ENCODE assay signal across 16 cellular contexts in genomic region chr16:86365513-86366040, GRCh38.
A peak's percentile ranks its signal among the peaks of the same experiment; 100 is the strongest.
DNase-seq lines count a peak whose midpoint lies in the region; ATAC-seq and TF ChIP-seq lines count a peak whose summit lies in the region.
"Had no signal": no experiment of that assay in that cellular context is flagged by ENCODE, and none has a peak within 500 bp of the region (broad histone marks: within the 10 kb centered on the region; RNA-seq: fewer than 3 reads in every experiment).

No MANE protein-coding gene starts in this region.

- H3K9ac ChIP-seq in muscle layer of colon (ENCODE audit: low read length) = peak overlapping the region; percentile 47

- TF ChIP-seq POLR2A in esophagus squamous epithelium (IDR thresholded peaks at IDR 0.05) = no peak
- TF ChIP-seq POLR2A in upper lobe of left lung (IDR thresholded peaks at IDR 0.05) = no peak

- H3K27ac ChIP-seq in esophagus squamous epithelium (peak overlapping the region; percentile 31 to 87 (median 78)), muscle layer of colon (ENCODE audit: low read depth, low read length) (peak overlapping the region; percentile 70), upper lobe of left lung (no peak overlapping the region)
- H3K27ac ChIP-seq: 22Rv1 had no signal

- H3K27me3 ChIP-seq in esophagus squamous epithelium (peaks cover 0 to 44% (median 0%) of the 10 kb centered on the region in 4 donors), muscle layer of colon (ENCODE audit: control insufficient read depth in 1 of 2, insufficient read depth in 2 of 2, low read length in 2 of 2) (no peaks in the 10 kb centered on the region), upper lobe of left lung (no peaks in the 10 kb centered on the region)

- no peak for TF ChIP-seq EP300 in upper lobe of left lung (IDR thresholded peaks at IDR 0.05)

- no peak for TF ChIP-seq CTCF in esophagus squamous epithelium (IDR thresholded peaks at IDR 0.05)
- no peak for TF ChIP-seq CTCF in GM13976 (IDR thresholded peaks at IDR 0.05; ENCODE audit: borderline replicate concordance, control extremely low read depth, extremely low read depth, insufficient read depth, missing control alignments)
- TF ChIP-seq CTCF in upper lobe of left lung (IDR thresholded peaks at IDR 0.05) = no peak

- peak overlapping the region in 1 of 4 donors; percentile 8 for H3K4me3 ChIP-seq in esophagus squamous epithelium
- H3K4me3 ChIP-seq in muscle layer of colon (ENCODE audit: low read depth in 1 of 2, low read length in 2 of 2) = no peak overlapping the region
- H3K4me3 ChIP-seq in upper lobe of left lung = no peak overlapping the region
- H3K4me3 ChIP-seq: HAP-1 had no signal

- DNase-seq in NCI-H82 (lab: John Stamatoyannopoulos, UW) (peak; percentile 6), NCI-H82 treated with DMSO at 0.1 percent for 48 hours (lab: John Stamatoyannopoulos, UW; ENCODE audit: unreplicated experiment) (no peak), esophagus squamous epithelium (lab: John Stamatoyannopoulos, UW) (no peak), GM13976 (ENCODE audit: low spot score) (no peak), SIG-M5 (lab: John Stamatoyannopoulos, UW) (no peak), upper lobe of left lung (no peak)
- DNase-seq: CD8-positive, alpha-beta memory T cell; DMS79; NCI-H187; NCI-H345; NCI-H526 treated with DMSO at 0.1 percent for 48 hours; NK-92 treated with Interleukin-12 subunit alpha and Interleukin-12 subunit beta, amount 100 ng/mL, for 24 hours had no signal

- ATAC-seq in GM18873 (IDR thresholded peaks at IDR 0.05; ENCODE audit: low FRiP score, unreplicated experiment) = no peak
- ATAC-seq in upper lobe of left lung (ENCODE audit: low FRiP score in 2 of 2) = no peak

- in situ Hi-C loops in GM13976 (cut with MboI; ENCODE audit: low sequenced_read_pairs, unreplicated experiment) = no loop called here

- 41 to 68% methylated on average over 5 to 6 of the region's 9 CpGs for WGBS in esophagus squamous epithelium, 2 donors
- 61 to 72% methylated on average over 8 to 9 of the region's 9 CpGs for WGBS in upper lobe of left lung, 2 donors

- H3K9me3 ChIP-seq in esophagus squamous epithelium = no peaks in the 10 kb centered on the region
- H3K9me3 ChIP-seq in muscle layer of colon (ENCODE audit: low read length) = no peaks in the 10 kb centered on the region
- no peaks in the 10 kb centered on the region for H3K9me3 ChIP-seq in upper lobe of left lung
- H3K9me3 ChIP-seq: HAP-1 had no signal

- H3K36me3 ChIP-seq in esophagus squamous epithelium (no peaks in the 10 kb centered on the region), muscle layer of colon (ENCODE audit: insufficient read depth, low read length) (no peaks in the 10 kb centered on the region), upper lobe of left lung (no peaks in the 10 kb centered on the region)
- H3K36me3 ChIP-seq: HAP-1 had no signal

- H3K4me1 ChIP-seq in esophagus squamous epithelium = peaks cover 0 to 19% (median 0%) of the 10 kb centered on the region in 3 donors
- H3K4me1 ChIP-seq in muscle layer of colon (ENCODE audit: insufficient read depth, low read length) = peaks cover 46% of the 10 kb centered on the region
- peaks cover 0 to 15% (median 2%) of the 10 kb centered on the region in 4 donors for H3K4me1 ChIP-seq in upper lobe of left lung

- intact Hi-C loops in esophagus squamous epithelium (cut with DNase I) = no loop called here

Comparison
In these comparisons a context has a peak if more than half of its experiments do, and no peak if none do; other contexts are left out.
1. H3K27ac ChIP-seq: peak in esophagus squamous epithelium (4 of 4) and muscle layer of colon (single experiment); none in upper lobe of left lung (0 of 4).